1 cellular context compared by ENCODE assay signal in the genomic region with DNA sequence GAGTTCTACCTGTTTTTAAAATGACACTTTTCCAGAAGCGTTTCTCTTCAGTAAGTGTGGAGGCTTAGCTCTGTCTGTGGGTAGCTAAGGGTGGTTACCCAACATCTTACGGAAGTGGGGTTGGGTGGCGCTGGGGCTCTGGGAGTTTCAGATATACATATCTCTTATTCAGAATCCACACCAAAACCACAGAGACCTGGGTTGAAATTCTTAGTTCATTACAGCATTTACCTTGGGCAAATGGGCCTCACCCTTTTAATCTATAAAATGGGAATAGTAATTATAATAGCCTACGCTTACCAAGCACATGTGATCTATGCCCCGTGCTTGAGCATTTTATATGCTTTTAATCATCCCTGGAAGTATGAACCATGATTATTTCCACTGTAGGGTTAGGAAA.
TF ChIP-seq lines count a peak whose summit lies in the region.

No MANE protein-coding gene starts in this region.

TF ChIP-seq in GM23338, 12 proteins besides CTCF, POLR2A, EP300 and RAD21 (continued from another document):
- TF ChIP-seq ZNF462 (CRISPR knock-in tag; IDR thresholded peaks at IDR 0.05) = no peak
- no peak for TF ChIP-seq CREB1 (CRISPR knock-in tag; IDR thresholded peaks at IDR 0.05; ENCODE audit: low read depth)
- TF ChIP-seq EZH2 (IDR thresholded peaks at IDR 0.05; ENCODE audit: low read depth, unreplicated experiment) = no peak
- TF ChIP-seq REST (IDR thresholded peaks at IDR 0.05; ENCODE audit: unreplicated experiment) = no peak
- no peak for TF ChIP-seq EZH2phosphoT487 (IDR thresholded peaks at IDR 0.05; ENCODE audit: unreplicated experiment)
- TF ChIP-seq, protein P1, sequence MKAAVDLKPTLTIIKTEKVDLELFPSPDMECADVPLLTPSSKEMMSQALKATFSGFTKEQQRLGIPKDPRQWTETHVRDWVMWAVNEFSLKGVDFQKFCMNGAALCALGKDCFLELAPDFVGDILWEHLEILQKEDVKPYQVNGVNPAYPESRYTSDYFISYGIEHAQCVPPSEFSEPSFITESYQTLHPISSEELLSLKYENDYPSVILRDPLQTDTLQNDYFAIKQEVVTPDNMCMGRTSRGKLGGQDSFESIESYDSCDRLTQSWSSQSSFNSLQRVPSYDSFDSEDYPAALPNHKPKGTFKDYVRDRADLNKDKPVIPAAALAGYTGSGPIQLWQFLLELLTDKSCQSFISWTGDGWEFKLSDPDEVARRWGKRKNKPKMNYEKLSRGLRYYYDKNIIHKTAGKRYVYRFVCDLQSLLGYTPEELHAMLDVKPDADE (IDR thresholded peaks at IDR 0.05) = no peak
- TF ChIP-seq JUNB (IDR thresholded peaks at IDR 0.05; ENCODE audit: unreplicated experiment) = no peak
- TF ChIP-seq ZNF331 (CRISPR knock-in tag; IDR thresholded peaks at IDR 0.05; ENCODE audit: low read depth) = no peak
- no peak for TF ChIP-seq ZNF114 (CRISPR knock-in tag; IDR thresholded peaks at IDR 0.05)
- no peak for TF ChIP-seq NANOG (IDR thresholded peaks at IDR 0.05; ENCODE audit: borderline replicate concordance)
- TF ChIP-seq POLR2AphosphoS5 (IDR thresholded peaks at IDR 0.05; ENCODE audit: low read depth) = no peak
